In genomic region chr20:47547034-47547387, GRCh38 we compare ENCODE assay signal across 22 cellular contexts.
"Had no signal": no experiment of that assay in that cellular context is flagged by ENCODE, and none has a peak within 500 bp of the region (broad histone marks: within the 10 kb centered on the region; RNA-seq: fewer than 3 reads in every experiment).

No MANE protein-coding gene starts in this region.

- H3K36me3 ChIP-seq: gastroesophageal sphincter, heart left ventricle, pancreas, right lobe of liver had no signal

- ATAC-seq: activated CD8-positive, alpha-beta T cell treated with anti-CD3 and anti-CD28 coated beads, Interleukin-2, amount 10 ng/mL, durations not matched to agents 7 days and 5 days; gastroesophageal sphincter; heart left ventricle; left ventricle myocardium superior; naive thymus-derived CD4-positive, alpha-beta T cell; pancreas; right lobe of liver; stimulated activated naive B cell treated with anti-CD40 and anti-IgM and Interleukin-4, amounts not matched to agents 10 μg/mL and 1 μg/mL and 100 μg/mL, for 72 hours had no signal

- H3K4me3 ChIP-seq: coronary artery, gastroesophageal sphincter, heart left ventricle, pancreas, right lobe of liver had no signal

- H3K9me3 ChIP-seq: gastroesophageal sphincter, heart left ventricle, pancreas, right lobe of liver, SK-N-SH had no signal

- H3K4me3 Mint-ChIP-seq: activated B cell treated with CpG ODN at 0.5 μM for 24 hours; activated CD4-positive, alpha-beta T cell treated with anti-CD3 and anti-CD28 coated beads, Interleukin-2, amount 10 ng/mL, durations not matched to agents 24 days and 14 days; activated CD8-positive, alpha-beta T cell treated with anti-CD3 and anti-CD28 coated beads, Interleukin-2, amount 10 ng/mL, durations not matched to agents 7 days and 5 days; activated T-cell treated with anti-CD3 and anti-CD28 coated beads, Interleukin-2, amount 50 U/mL, for 24 hours; brain; naive thymus-derived CD4-positive, alpha-beta T cell; stimulated activated naive B cell treated with anti-CD40 and anti-IgM and Interleukin-4, amounts not matched to agents 10 μg/mL and 1 μg/mL and 100 μg/mL, for 72 hours; T-helper 2 cell treated with Interferon-gamma antibody and Interleukin-4, amounts not matched to agents 5 μg/mL and 100 μg/mL, for 36 hours had no signal

- H3K9me3 Mint-ChIP-seq: activated B cell treated with CpG ODN at 0.5 μM for 24 hours; activated CD4-positive, alpha-beta T cell treated with anti-CD3 and anti-CD28 coated beads, Interleukin-2, amount 10 ng/mL, durations not matched to agents 24 days and 14 days; activated T-cell treated with anti-CD3 and anti-CD28 coated beads, Interleukin-2, amount 50 U/mL, for 24 hours; stimulated activated naive B cell treated with anti-CD40 and anti-IgM and Interleukin-4, amounts not matched to agents 10 μg/mL and 1 μg/mL and 100 μg/mL, for 72 hours; T-helper 2 cell treated with Interferon-gamma antibody and Interleukin-4, amounts not matched to agents 5 μg/mL and 100 μg/mL, for 36 hours had no signal

- H3K4me1 ChIP-seq: pancreas, right lobe of liver had no signal

- DNase-seq: activated B cell treated with CpG ODN at 0.5 μM for 24 hours; activated CD4-positive, alpha-beta T cell treated with anti-CD3 and anti-CD28 coated beads, Interleukin-2, amount 10 ng/mL, durations not matched to agents 24 days and 14 days; activated CD8-positive, alpha-beta T cell treated with anti-CD3 and anti-CD28 coated beads, Interleukin-2, amount 10 ng/mL, durations not matched to agents 7 days and 5 days; activated effector memory CD4-positive, alpha-beta T cell treated with Interleukin-2 at 50 U/mL for 16 hours; activated naive CD4-positive, alpha-beta T cell treated with anti-CD3 and anti-CD28 coated beads, Interleukin-2, amount 50 U/mL, for 16 hours; activated T-cell treated with anti-CD3 and anti-CD28 coated beads, Interleukin-2, amount 50 U/mL, for 24 hours; amygdala; central memory CD4-positive, alpha-beta T cell; erythroblast; kidney glomerular epithelial cell; left ventricle myocardium superior; naive thymus-derived CD4-positive, alpha-beta T cell; pancreas; right lobe of liver; SK-N-SH; stimulated activated CD4-positive, alpha-beta T cell treated with anti-CD3 and anti-CD28 coated beads, Interleukin-4, amount 100 ng/mL, for 24 hours; stimulated activated naive B cell treated with anti-CD40 and anti-IgM and Interleukin-4, amounts not matched to agents 10 μg/mL and 1 μg/mL and 100 μg/mL, for 72 hours had no signal

- H3K27me3 ChIP-seq: gastroesophageal sphincter, heart left ventricle, pancreas, right lobe of liver had no signal

- H3K27ac ChIP-seq: coronary artery, gastroesophageal sphincter, heart left ventricle, pancreas, right lobe of liver had no signal

- H3K27me3 Mint-ChIP-seq: activated B cell treated with CpG ODN at 0.5 μM for 24 hours; activated CD4-positive, alpha-beta T cell treated with anti-CD3 and anti-CD28 coated beads, Interleukin-2, amount 10 ng/mL, durations not matched to agents 24 days and 14 days; activated T-cell treated with anti-CD3 and anti-CD28 coated beads, Interleukin-2, amount 50 U/mL, for 24 hours; brain; naive thymus-derived CD4-positive, alpha-beta T cell; stimulated activated naive B cell treated with anti-CD40 and anti-IgM and Interleukin-4, amounts not matched to agents 10 μg/mL and 1 μg/mL and 100 μg/mL, for 72 hours had no signal

- H3K27ac Mint-ChIP-seq: activated B cell treated with CpG ODN at 0.5 μM for 24 hours; activated CD4-positive, alpha-beta T cell treated with anti-CD3 and anti-CD28 coated beads, Interleukin-2, amount 10 ng/mL, durations not matched to agents 24 days and 14 days; activated CD8-positive, alpha-beta T cell treated with anti-CD3 and anti-CD28 coated beads, Interleukin-2, amount 10 ng/mL, durations not matched to agents 7 days and 5 days; stimulated activated naive B cell treated with anti-CD40 and anti-IgM and Interleukin-4, amounts not matched to agents 10 μg/mL and 1 μg/mL and 100 μg/mL, for 72 hours; T-helper 2 cell treated with Interferon-gamma antibody and Interleukin-4, amounts not matched to agents 5 μg/mL and 100 μg/mL, for 36 hours had no signal
